In genomic region chr2:37934591-37935513, GRCh38 we compare ENCODE assay signal across 10 cellular contexts. TPM values are rescaled to one million over a fixed set of nuclear protein-coding genes. Genes with fewer than 3 reads are reported as not detected.
DNase-seq lines count a peak whose midpoint lies in the region; ATAC-seq, FAIRE-seq and TF ChIP-seq lines count a peak whose summit lies in the region.
"Had no signal": no experiment of that assay in that cellular context is flagged by ENCODE, and none has a peak within 500 bp of the region (broad histone marks: within the 10 kb centered on the region; RNA-seq: fewer than 3 reads in every experiment).

No MANE protein-coding gene starts in this region.

- peak overlapping the region; percentile 61 for H3K4me3 Mint-ChIP-seq in activated CD8-positive, alpha-beta T cell treated with anti-CD3 and anti-CD28 coated beads for 36 hours
- no peak overlapping the region for H3K4me3 Mint-ChIP-seq in neural progenitor cell

- H3K36me3 Mint-ChIP-seq in activated CD8-positive, alpha-beta T cell treated with anti-CD3 and anti-CD28 coated beads for 36 hours (ENCODE audit: low read depth): peaks cover 34% of the 10 kb centered on the region
- H3K36me3 Mint-ChIP-seq in neural progenitor cell: peaks cover 9% of the 10 kb centered on the region

- H3K4me1 Mint-ChIP-seq in activated CD8-positive, alpha-beta T cell treated with anti-CD3 and anti-CD28 coated beads for 36 hours (ENCODE audit: low read depth): peaks cover 37% of the 10 kb centered on the region
- H3K4me1 Mint-ChIP-seq in neural progenitor cell: no peaks in the 10 kb centered on the region

- H3K4me2 ChIP-seq in neural progenitor cell: no peak overlapping the region

- H3K27ac ChIP-seq in neural progenitor cell (no peak overlapping the region), suprapubic skin (no peak overlapping the region)
- H3K27ac ChIP-seq: brain microvascular endothelial cell had no signal

- no peak for TF ChIP-seq EP300 in suprapubic skin (IDR thresholded peaks at IDR 0.05)

- intact Hi-C loops in activated CD8-positive, alpha-beta T cell treated with anti-CD3 and anti-CD28 coated beads for 36 hours (cut with micrococcal nuclease): no loop called here

- H3K27me3 ChIP-seq in neural progenitor cell: no peaks in the 10 kb centered on the region
- H3K27me3 ChIP-seq in suprapubic skin: no peaks in the 10 kb centered on the region
- H3K27me3 ChIP-seq: brain microvascular endothelial cell had no signal

- H3K27ac Mint-ChIP-seq in activated CD8-positive, alpha-beta T cell treated with anti-CD3 and anti-CD28 coated beads for 36 hours: no peak overlapping the region
- H3K27ac Mint-ChIP-seq in neural progenitor cell: no peak overlapping the region

- no peaks in the 10 kb centered on the region for H3F3A ChIP-seq in neural progenitor cell (ENCODE audit: low read depth)

- no peak for FAIRE-seq in frontal cortex (lab: Jason Lieb, UNC)

- H3K4me1 ChIP-seq in neural progenitor cell (no peaks in the 10 kb centered on the region), suprapubic skin (peaks cover 6% of the 10 kb centered on the region)

- CTCF ChIA-PET in activated CD8-positive, alpha-beta T cell treated with anti-CD3 and anti-CD28 coated beads for 36 hours (lab: Charles Lee): interaction anchor here (2.0 kb wide), 1 partner anchor 44 kb away, joined by 5 read pairs; no protein-coding TSS in a partner anchor

- no peaks in the 10 kb centered on the region for H3K27me3 Mint-ChIP-seq in activated CD8-positive, alpha-beta T cell treated with anti-CD3 and anti-CD28 coated beads for 36 hours
- H3K27me3 Mint-ChIP-seq in neural progenitor cell (ENCODE audit: insufficient read depth, low read depth): peaks cover 2% of the 10 kb centered on the region

- H3K4me3 ChIP-seq in neural progenitor cell: no peak overlapping the region
- no peak overlapping the region for H3K4me3 ChIP-seq in suprapubic skin

- peaks cover 15% of the 10 kb centered on the region for H3K9me3 Mint-ChIP-seq in activated CD8-positive, alpha-beta T cell treated with anti-CD3 and anti-CD28 coated beads for 36 hours
- H3K9me3 Mint-ChIP-seq in neural progenitor cell: peaks cover 11% of the 10 kb centered on the region

- no peaks in the 10 kb centered on the region for H4K20me1 ChIP-seq in neural progenitor cell (ENCODE audit: low read depth)

- ATAC-seq in GM19324 (IDR thresholded peaks at IDR 0.05; ENCODE audit: low FRiP score, unreplicated experiment): peak; percentile 96
- ATAC-seq in HG03095 (IDR thresholded peaks at IDR 0.05; ENCODE audit: unreplicated experiment): peak; percentile 91
- peak; percentile 76 for ATAC-seq in activated CD8-positive, alpha-beta T cell treated with anti-CD3 and anti-CD28 coated beads for 36 hours

- no peaks in the 10 kb centered on the region for H3K79me2 ChIP-seq in neural progenitor cell (ENCODE audit: low read depth)

- peak; percentile 55 for DNase-seq in CD1c-positive myeloid dendritic cell (ENCODE audit: extremely low spot score)
- no peak for DNase-seq in activated CD8-positive, alpha-beta T cell treated with anti-CD3 and anti-CD28 coated beads for 36 hours
- DNase-seq in neural progenitor cell (ENCODE audit: low spot score): no peak
- DNase-seq in putamen (ENCODE audit: low spot score): no peak
- no peak for DNase-seq in frontal cortex (ENCODE audit: low spot score in 2 of 2)
- DNase-seq in suprapubic skin (ENCODE audit: low spot score in 2 of 2): no peak
- DNase-seq: brain microvascular endothelial cell, NCI-H82 had no signal

- H3K36me3 ChIP-seq in neural progenitor cell (no peaks in the 10 kb centered on the region), suprapubic skin (no peaks in the 10 kb centered on the region)
- H3K36me3 ChIP-seq: brain microvascular endothelial cell had no signal

- no peak for TF ChIP-seq CTCF in activated CD8-positive, alpha-beta T cell treated with anti-CD3 and anti-CD28 coated beads for 36 hours (IDR thresholded peaks at IDR 0.05)
- TF ChIP-seq CTCF in neural progenitor cell (IDR thresholded peaks at IDR 0.05) (no peak), suprapubic skin (IDR thresholded peaks at IDR 0.05) (no peak)

- no peak for TF ChIP-seq POLR2A in suprapubic skin (IDR thresholded peaks at IDR 0.05)

- H3K9me3 ChIP-seq in neural progenitor cell (ENCODE audit: low read depth): peaks cover 4% of the 10 kb centered on the region
- no peaks in the 10 kb centered on the region for H3K9me3 ChIP-seq in suprapubic skin

- WGBS in suprapubic skin: 62% methylated on average over 7 of the region's 7 CpGs

- POLR2A ChIA-PET in activated CD8-positive, alpha-beta T cell treated with anti-CD3 and anti-CD28 coated beads for 36 hours (lab: Charles Lee): interaction anchor here (1.2 kb wide), 1 partner anchor 44 kb away, joined by 3 read pairs; no protein-coding TSS in a partner anchor

- no peak overlapping the region for H2AFZ ChIP-seq in neural progenitor cell (replicated peaks)

- H3K9ac ChIP-seq in neural progenitor cell: no peak overlapping the region

RNA-seq across cellular contexts. Expression of gene RMDN2, which starts 9.8 kb away (rescaled TPM):
- 1 to 10 TPM; 1.4 to 2.6 TPM for total RNA-seq in activated CD8-positive, alpha-beta T cell treated with anti-CD3 and anti-CD28 coated beads for 36 hours
- 3.7 and 10.3 TPM in 2 replicates for total RNA-seq in neural progenitor cell (ENCODE audit: low replicate concordance)
- total RNA-seq in frontal cortex: 27.7 TPM
- total RNA-seq in suprapubic skin: 1 to 10 TPM; 4.1 to 6.3 (median 5.0) TPM
